8 cellular contexts compared by ENCODE assay signal in the genomic region with DNA sequence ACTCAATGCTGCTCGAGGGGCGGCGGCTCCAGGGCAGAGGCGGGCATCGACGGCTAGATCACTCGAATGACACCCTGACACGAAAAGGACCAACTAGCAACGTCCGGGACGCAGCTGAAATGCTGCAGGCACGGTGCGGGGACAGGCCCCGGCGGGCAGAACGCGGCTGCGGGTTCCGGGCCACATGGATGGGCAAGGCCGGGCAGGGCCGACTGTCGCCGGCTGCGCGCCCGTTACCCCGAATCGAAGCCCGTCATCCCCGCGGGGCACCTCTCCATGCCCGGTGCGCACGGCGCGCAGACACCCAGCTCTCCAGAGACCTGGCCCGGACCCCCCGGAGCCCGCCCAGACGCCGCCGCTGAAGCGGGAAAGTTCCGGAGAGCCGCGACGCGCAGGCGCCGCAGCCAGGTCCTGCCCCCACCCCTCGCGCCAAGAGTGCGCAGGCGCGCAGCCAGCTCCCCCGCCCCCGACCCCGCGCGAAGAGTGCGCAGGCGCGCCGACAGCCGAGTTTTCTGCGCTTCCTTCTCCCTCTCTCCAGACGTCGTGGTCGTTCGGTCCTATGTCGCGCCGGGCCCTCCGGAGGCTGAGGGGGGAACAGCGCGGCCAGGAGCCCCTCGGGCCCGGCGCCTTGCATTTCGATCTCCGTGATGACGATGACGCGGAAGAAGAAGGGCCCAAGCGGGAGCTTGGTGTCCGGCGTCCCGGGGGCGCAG.
A peak's percentile ranks its signal among the peaks of the same experiment; 100 is the strongest.
DNase-seq lines count a peak whose midpoint lies in the region; ATAC-seq and TF ChIP-seq lines count a peak whose summit lies in the region.

A gene with protein sequence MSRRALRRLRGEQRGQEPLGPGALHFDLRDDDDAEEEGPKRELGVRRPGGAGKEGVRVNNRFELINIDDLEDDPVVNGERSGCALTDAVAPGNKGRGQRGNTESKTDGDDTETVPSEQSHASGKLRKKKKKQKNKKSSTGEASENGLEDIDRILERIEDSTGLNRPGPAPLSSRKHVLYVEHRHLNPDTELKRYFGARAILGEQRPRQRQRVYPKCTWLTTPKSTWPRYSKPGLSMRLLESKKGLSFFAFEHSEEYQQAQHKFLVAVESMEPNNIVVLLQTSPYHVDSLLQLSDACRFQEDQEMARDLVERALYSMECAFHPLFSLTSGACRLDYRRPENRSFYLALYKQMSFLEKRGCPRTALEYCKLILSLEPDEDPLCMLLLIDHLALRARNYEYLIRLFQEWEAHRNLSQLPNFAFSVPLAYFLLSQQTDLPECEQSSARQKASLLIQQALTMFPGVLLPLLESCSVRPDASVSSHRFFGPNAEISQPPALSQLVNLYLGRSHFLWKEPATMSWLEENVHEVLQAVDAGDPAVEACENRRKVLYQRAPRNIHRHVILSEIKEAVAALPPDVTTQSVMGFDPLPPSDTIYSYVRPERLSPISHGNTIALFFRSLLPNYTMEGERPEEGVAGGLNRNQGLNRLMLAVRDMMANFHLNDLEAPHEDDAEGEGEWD (plus strand): TSS at position 484 of the 713 bp plus-strand sequence. CDS start 76 bp downstream, at position 560.

- DNase-seq in AG09319 (ENCODE audit: extremely low read depth, low read depth) (peak; percentile 52), NCI-H524 (lab: John Stamatoyannopoulos, UW) (peak; percentile 89 to 91)
- peak; percentile 92 for DNase-seq in activated CD4-positive, alpha-beta T cell treated with anti-CD3 and anti-CD28 coated beads for 48 hours
- peak; percentile 73 to 83 (median 78) for DNase-seq in stimulated activated CD4-positive, alpha-beta T cell treated with anti-CD3 and anti-CD28 coated beads, Interleukin-1b, Interleukin-23, amount 100 ng/mL, for 24 hours (ENCODE audit: low read depth in 4 of 4, low spot score in 1 of 4)

- TF ChIP-seq CTCF in AG09319 (IDR thresholded peaks at IDR 0.05; ENCODE audit: low read depth, low read length) = no peak

- no peaks in the 10 kb centered on the region for H3K27me3 ChIP-seq in layer of hippocampus (ENCODE audit: control insufficient read depth, insufficient read depth, low read length)

- ATAC-seq in GM19035 (IDR thresholded peaks at IDR 0.05; ENCODE audit: unreplicated experiment) = peak; percentile 42
- ATAC-seq in HG03354 (IDR thresholded peaks at IDR 0.05; ENCODE audit: poor library complexity, severe bottlenecking, unreplicated experiment) = peak; percentile 46

- H3K27ac ChIP-seq in cingulate gyrus (ENCODE audit: low read depth, low read length) (peak within 1 kb of the TSS; percentile 100), layer of hippocampus (ENCODE audit: low read depth, low read length) (peak within 1 kb of the TSS; percentile 100)

Comparison
In these comparisons a context has a peak if more than half of its experiments do, and no peak if none do; other contexts are left out.
1. Peak in every context shown above with its lines: DNase-seq, ATAC-seq and H3K27ac ChIP-seq.